1 cellular context compared by ENCODE assay signal in the genomic region with DNA sequence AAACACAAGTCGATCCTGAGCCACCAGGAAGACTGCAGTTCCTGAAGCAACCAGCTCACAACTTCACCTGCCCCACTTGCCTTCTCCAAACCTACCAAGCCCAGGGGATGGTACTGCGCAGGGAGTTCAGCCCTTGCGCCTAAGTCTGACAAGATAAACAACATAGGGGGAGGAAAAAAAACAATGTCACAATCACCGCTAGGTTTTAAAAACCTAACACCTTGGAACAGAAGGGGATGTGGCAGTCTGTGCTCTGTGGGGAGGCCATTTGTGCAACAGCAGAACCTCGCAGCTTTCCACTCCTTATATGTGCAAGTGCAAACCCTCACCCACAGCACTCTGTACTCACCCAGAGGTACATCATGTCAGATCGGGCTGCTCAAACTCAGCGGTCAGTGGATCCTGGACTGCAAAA.
TF ChIP-seq lines count a peak whose summit lies in the region.

No MANE protein-coding gene starts in this region.

TF ChIP-seq in H1, 55 proteins besides CTCF, POLR2A, EP300 and RAD21 (continued from another document):
- TF ChIP-seq BRCA1 (IDR thresholded peaks at IDR 0.05; ENCODE audit: low read depth, low read length) (no peak), JUN (IDR thresholded peaks at IDR 0.05; ENCODE audit: low read depth, low read length) (no peak), CHD1 (IDR thresholded peaks at IDR 0.05; ENCODE audit: low read depth, low read length) (no peak)
